Comparison of ENCODE assay signal across 1 cellular context in the genomic region with DNA sequence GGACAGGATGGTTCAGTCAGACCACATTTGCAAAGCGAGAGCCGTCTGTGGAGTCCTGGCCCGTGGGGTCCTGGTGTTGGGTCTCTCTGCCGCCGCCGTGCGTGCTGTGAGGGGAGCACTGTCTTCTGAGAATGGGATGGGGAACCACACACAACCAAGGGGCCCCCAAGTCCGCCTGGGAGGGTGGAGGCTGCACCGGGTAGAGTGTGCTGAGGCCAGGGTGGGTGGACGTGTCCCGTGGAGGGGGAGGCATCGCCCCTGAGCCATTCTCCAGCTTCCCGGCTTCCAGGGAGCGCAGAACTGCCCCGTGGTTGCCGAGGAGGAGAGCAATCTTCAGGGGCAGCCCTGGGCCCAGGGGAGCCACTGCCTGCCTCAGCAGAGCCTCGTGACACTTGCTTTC.
TF ChIP-seq lines count a peak whose summit lies in the region.

No MANE protein-coding gene starts in this region.

TF ChIP-seq in A549, 52 proteins besides CTCF, POLR2A, EP300 and RAD21 (continued from another document):
- TF ChIP-seq, protein P1, sequence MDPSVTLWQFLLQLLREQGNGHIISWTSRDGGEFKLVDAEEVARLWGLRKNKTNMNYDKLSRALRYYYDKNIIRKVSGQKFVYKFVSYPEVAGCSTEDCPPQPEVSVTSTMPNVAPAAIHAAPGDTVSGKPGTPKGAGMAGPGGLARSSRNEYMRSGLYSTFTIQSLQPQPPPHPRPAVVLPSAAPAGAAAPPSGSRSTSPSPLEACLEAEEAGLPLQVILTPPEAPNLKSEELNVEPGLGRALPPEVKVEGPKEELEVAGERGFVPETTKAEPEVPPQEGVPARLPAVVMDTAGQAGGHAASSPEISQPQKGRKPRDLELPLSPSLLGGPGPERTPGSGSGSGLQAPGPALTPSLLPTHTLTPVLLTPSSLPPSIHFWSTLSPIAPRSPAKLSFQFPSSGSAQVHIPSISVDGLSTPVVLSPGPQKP (IDR thresholded peaks at IDR 0.05; ENCODE audit: low read depth, low read length): no peak
- no peak for TF ChIP-seq FOSL2 (IDR thresholded peaks at IDR 0.05)
- TF ChIP-seq FOSL2 (CRISPR knock-in tag; IDR thresholded peaks at IDR 0.05): no peak
- no peak for TF ChIP-seq HDAC2 (IDR thresholded peaks at IDR 0.05)
- no peak for TF ChIP-seq MYC (IDR thresholded peaks at IDR 0.05; ENCODE audit: borderline replicate concordance, low read length)
- no peak for TF ChIP-seq EHMT2 (IDR thresholded peaks at IDR 0.05; ENCODE audit: low read depth)
- TF ChIP-seq TP53 (CRISPR knock-in tag; IDR thresholded peaks at IDR 0.05): no peak
- no peak for TF ChIP-seq JUN (IDR thresholded peaks at IDR 0.05)
